ENCODE assay signal across 8 cellular contexts in genomic region chr2:111883661-111884591, GRCh38. TPM values are rescaled to one million over a fixed set of nuclear protein-coding genes. Genes with fewer than 3 reads are reported as not detected.
DNase-seq lines count a peak whose midpoint lies in the region; ATAC-seq, FAIRE-seq and TF ChIP-seq lines count a peak whose summit lies in the region.

TSS of gene ANAPC1 (minus strand) at chr2:111884193. CDS start at chr2:111880825, 3,368 bp downstream.

- POLR2A ChIA-PET in endothelial cell of umbilical vein (lab: Charles Lee): interaction anchor here (1.0 kb wide), 1 partner anchor 92 kb away, joined by 3 read pairs; no protein-coding TSS in a partner anchor

- TF ChIP-seq POLR2A in endothelial cell of umbilical vein (IDR thresholded peaks at IDR 0.05; ENCODE audit: low read depth, low read length): peak; percentile 96

- no peaks in the 10 kb centered on the region for H3K9me3 ChIP-seq in OCI-LY1 (ENCODE audit: low read length)
- H3K9me3 ChIP-seq in endothelial cell of umbilical vein (replicated peaks; ENCODE audit: control insufficient read depth, insufficient read depth, low read length): no peaks in the 10 kb centered on the region

- no peaks in the 10 kb centered on the region for H3K9me2 ChIP-seq in OCI-LY1 (ENCODE audit: low read depth, low read length)

- H3K27me3 ChIP-seq in OCI-LY1 (ENCODE audit: insufficient read depth, low read length) (no peaks in the 10 kb centered on the region), endothelial cell of umbilical vein (ENCODE audit: control insufficient read depth in 2 of 2, insufficient read depth in 2 of 2, low read length in 2 of 2) (no peaks in the 10 kb centered on the region)

- peak; percentile 81 for FAIRE-seq in endothelial cell of umbilical vein (lab: Jason Lieb, UNC)

- H3K27ac ChIP-seq in OCI-LY1 (ENCODE audit: low read depth, low read length, poor library complexity, severe bottlenecking) (peak within 1 kb of the TSS; percentile 87), endothelial cell of umbilical vein (ENCODE audit: insufficient read depth, low read depth, low read length) (peak within 1 kb of the TSS; percentile 66)

- TF ChIP-seq CTCF in OCI-LY1 (IDR thresholded peaks at IDR 0.05; ENCODE audit: low read length) (no peak), endothelial cell of umbilical vein (IDR thresholded peaks at IDR 0.05; ENCODE audit: extremely low read depth in 1 of 2, insufficient read depth in 1 of 2, low read depth in 1 of 2, low read length in 2 of 2) (no peak)

- in situ Hi-C loops in Caki2 (cut with HindIII; ENCODE audit: low pct_unique_long_range_greater_than_20kb, low sequenced_read_pairs): no loop called here

- CTCF ChIA-PET in endothelial cell of umbilical vein (lab: Charles Lee): interaction anchor here (0.9 to 1.4 kb wide), 3 partner anchors 16 to 238 kb away, joined by 3 to 4 read pairs (median 3); no protein-coding TSS in a partner anchor

- DNase-seq in Caki2 (ENCODE audit: low read depth) (peak; percentile 90), HT-29 (ENCODE audit: low spot score) (peak; percentile 93), endothelial cell of umbilical vein (ENCODE audit: low read depth, low spot score) (peak; percentile 87), middle frontal gyrus (ENCODE audit: extremely low spot score, low spot score) (peak; percentile 47)
- peak; percentile 68 for DNase-seq in activated CD8-positive, alpha-beta memory T cell treated with anti-CD3 and anti-CD28 coated beads, Interleukin-2, amount 50 U/mL, for 24 hours (ENCODE audit: extremely low read depth)
- peak; percentile 70 to 74 for DNase-seq in stimulated activated CD8-positive, alpha-beta memory T cell treated with anti-CD3 and anti-CD28 coated beads, Interleukin-2, amount 100 ng/mL, for 1 hour (ENCODE audit: low read depth in 2 of 2)

- peak within 1 kb of the TSS; percentile 89 for H3K9ac ChIP-seq in OCI-LY1 (ENCODE audit: low read length)
- H3K9ac ChIP-seq in endothelial cell of umbilical vein (replicated peaks; ENCODE audit: extremely low read depth, insufficient read depth, low read length): peak within 1 kb of the TSS; percentile 95

- no peaks in the 10 kb centered on the region for H3F3A ChIP-seq in OCI-LY1 (ENCODE audit: insufficient read depth, low read length)

- peak; percentile 85 for ATAC-seq in GM21360 (IDR thresholded peaks at IDR 0.05; ENCODE audit: unreplicated experiment)

- BruUV-seq in endothelial cell of umbilical vein (replicated peaks; lab: Mats Ljungman, UMichigan): TSS peak; percentile 96

- H3K4me1 ChIP-seq in OCI-LY1 (ENCODE audit: insufficient read depth, low read length, severe bottlenecking) (peaks cover 12% of the 10 kb centered on the region), endothelial cell of umbilical vein (ENCODE audit: control insufficient read depth, extremely low read depth, insufficient read depth, low read length) (peaks cover 7% of the 10 kb centered on the region)

- H3K4me2 ChIP-seq in OCI-LY1 (ENCODE audit: low read length) (peak within 1 kb of the TSS; percentile 68), endothelial cell of umbilical vein (ENCODE audit: insufficient read depth, low read length) (peak within 1 kb of the TSS; percentile 96)

- H2AFZ ChIP-seq in OCI-LY1 (ENCODE audit: low read length) (0 out of 2 replicates have a peak within 1 kb of the TSS, but pooled peaks have one; percentile 16), endothelial cell of umbilical vein (ENCODE audit: low read depth, low read length) (peak within 1 kb of the TSS; percentile 99)

- H3K36me3 ChIP-seq in OCI-LY1 (ENCODE audit: insufficient read depth, low read length) (peaks cover 5% of the 10 kb centered on the region; the same call in 1 of the 2 replicates), endothelial cell of umbilical vein (ENCODE audit: control insufficient read depth in 2 of 2, extremely low read depth in 1 of 2, insufficient read depth in 2 of 2, low read length in 2 of 2) (no peaks in the 10 kb centered on the region)

- H3K79me2 ChIP-seq in OCI-LY1 (ENCODE audit: insufficient read depth, low read length) (peaks cover 12% of the 10 kb centered on the region), endothelial cell of umbilical vein (ENCODE audit: control insufficient read depth, insufficient read depth, low read length) (peaks cover 24% of the 10 kb centered on the region)

- dilution Hi-C loops in endothelial cell of umbilical vein (cut with MboI; ENCODE audit: extremely low pct_ligation_motif_present, low sequenced_read_pairs): no loop called here

- intact Hi-C loops in endothelial cell of umbilical vein (cut with micrococcal nuclease): loop anchor here (10.0 kb wide), 1 partner anchor 451 kb away; no protein-coding TSS in a partner anchor

- H3K4me3 ChIP-seq in OCI-LY1 (ENCODE audit: low read depth, low read length, poor library complexity, severe bottlenecking) (peak within 1 kb of the TSS; percentile 90), endothelial cell of umbilical vein (replicated peaks in 1 of 3; ENCODE audit: insufficient read depth in 1 of 3, low read depth in 1 of 3, low read length in 3 of 3) (peak within 1 kb of the TSS; percentile 90 to 97 (median 96))

- H4K20me1 ChIP-seq in OCI-LY1 (ENCODE audit: insufficient read depth, low read length) (no peaks in the 10 kb centered on the region), endothelial cell of umbilical vein (replicated peaks; ENCODE audit: control insufficient read depth, extremely low read depth, insufficient read depth, low read length) (no peaks in the 10 kb centered on the region)

- H3K9me1 ChIP-seq in endothelial cell of umbilical vein (replicated peaks; ENCODE audit: control insufficient read depth, extremely low read depth, insufficient read depth, low read length): no peaks in the 10 kb centered on the region

TF ChIP-seq in endothelial cell of umbilical vein, 7 proteins besides CTCF, POLR2A, EP300 and RAD21:
- TF ChIP-seq EZH2 (IDR thresholded peaks at IDR 0.05; ENCODE audit: borderline replicate concordance, low read depth, low read length, severe bottlenecking) (no peak), POLR2AphosphoS5 (IDR thresholded peaks at IDR 0.05; ENCODE audit: insufficient read depth, low read depth, low read length) (peak; percentile 91), JUN (IDR thresholded peaks at IDR 0.05; ENCODE audit: borderline replicate concordance, insufficient read depth, insufficient read length, low read depth) (no peak), FOS (IDR thresholded peaks at IDR 0.05; ENCODE audit: borderline replicate concordance, insufficient read depth, low read length) (no peak), MYC (IDR thresholded peaks at IDR 0.05; ENCODE audit: low read depth, low read length) (peak; percentile 60), MAX (IDR thresholded peaks at IDR 0.05; ENCODE audit: insufficient read depth, insufficient read length) (peak; percentile 56), GATA2 (IDR thresholded peaks at IDR 0.05; ENCODE audit: insufficient read depth, insufficient read length, low read depth, low read length) (no peak)

RNA-seq across cellular contexts. Expression of gene ANAPC1, which starts in this region (rescaled TPM):
- total RNA-seq in Caki2 (2014; rRNA removed; shearing (Covaris generic); ENCODE audit: low replicate concordance): 48.3 and 49.1 TPM in 2 replicates
- 82.4 and 97.6 TPM in 2 replicates for total RNA-seq in HT-29 (2014; rRNA removed; shearing (Covaris generic))
- 58.3 and 61.5 TPM in 2 replicates for total RNA-seq in endothelial cell of umbilical vein
- polyA plus RNA-seq in endothelial cell of umbilical vein: 18.9 and 21.9 TPM in 2 replicates
- polyA plus RNA-seq in endothelial cell of umbilical vein (2011; cell fraction: cytosol; rRNA removed): 17.6 and 18.7 TPM in 2 replicates
- 35.9 and 50.6 TPM in 2 replicates for polyA plus RNA-seq in endothelial cell of umbilical vein (2011; cell fraction: nucleus; rRNA removed)
- 20.1 and 27.6 TPM in 2 replicates for polyA plus RNA-seq in endothelial cell of umbilical vein (2012)
- 77.9 and 87.2 TPM in 2 replicates for polyA minus RNA-seq in endothelial cell of umbilical vein
- 39.4 TPM for polyA minus RNA-seq in endothelial cell of umbilical vein (2011; cell fraction: cytosol; rRNA and poly(A)+ RNA removed)
- polyA minus RNA-seq in endothelial cell of umbilical vein (2011; cell fraction: nucleus; rRNA and poly(A)+ RNA removed): 107 and 121 TPM in 2 replicates

Comparison
In these comparisons a context has a peak if more than half of its experiments do, and no peak if none do; other contexts are left out.
1. Peak in every context shown above with its lines: DNase-seq, ATAC-seq, H3K4me3 ChIP-seq and H3K27ac ChIP-seq.